27 cellular contexts compared by ENCODE assay signal in the genomic region with DNA sequence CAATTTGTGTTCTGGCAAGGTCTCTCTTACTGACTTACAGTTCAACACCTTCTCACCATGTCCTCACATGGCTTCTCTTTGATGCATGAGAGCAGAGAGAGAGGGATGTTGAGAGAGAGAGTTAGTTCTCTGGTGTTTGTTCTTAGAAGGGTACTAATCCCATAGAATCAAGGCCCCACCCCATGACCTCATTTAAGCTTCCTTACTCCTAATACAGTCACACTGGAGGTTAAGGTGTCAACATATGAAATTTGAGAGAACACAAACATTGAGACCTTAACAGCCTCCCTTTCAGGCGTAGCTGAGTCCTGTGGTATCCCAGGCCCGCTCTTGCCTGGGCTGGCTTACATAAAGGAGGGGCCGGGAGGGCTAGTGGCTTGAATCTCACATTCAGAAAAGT. TPM values are rescaled to one million over a fixed set of nuclear protein-coding genes. Genes with fewer than 3 reads are reported as not detected.
"Had no signal": no experiment of that assay in that cellular context is flagged by ENCODE, and none has a peak within 500 bp of the region (broad histone marks: within the 10 kb centered on the region; RNA-seq: fewer than 3 reads in every experiment).

No MANE protein-coding gene starts in this region.

- FAIRE-seq: endometrium, kidney had no signal

- H3K27me3 ChIP-seq: esophagus muscularis mucosa, foreskin keratinocyte, gastroesophageal sphincter, heart left ventricle, hepatocyte, ovary, sigmoid colon, testis, tibial artery had no signal

- H3K4me1 Mint-ChIP-seq: memory B cell, natural killer cell had no signal

- H3K36me3 Mint-ChIP-seq: memory B cell; natural killer cell; stimulated activated memory B cell treated with anti-CD40 and anti-IgM and Interleukin-4, amounts not matched to agents 10 μg/mL and 1 μg/mL and 100 μg/mL, for 72 hours; type B pancreatic cell had no signal

- H3K27ac Mint-ChIP-seq: effector memory CD8-positive, alpha-beta T cell; memory B cell; natural killer cell; stimulated activated memory B cell treated with anti-CD40 and anti-IgM and Interleukin-4, amounts not matched to agents 10 μg/mL and 1 μg/mL and 100 μg/mL, for 72 hours; type B pancreatic cell had no signal

- H3K36me3 ChIP-seq: esophagus muscularis mucosa, gastroesophageal sphincter, heart left ventricle, ovary, sigmoid colon, tibial artery had no signal

- DNase-seq: cortex of kidney; effector memory CD8-positive, alpha-beta T cell; foreskin keratinocyte; heart left ventricle; kidney; natural killer cell; occipital lobe; ovary; posterior cingulate gyrus; psoas muscle; right cardiac atrium; sigmoid colon; stimulated activated CD4-positive, alpha-beta T cell treated with anti-CD3 and anti-CD28 coated beads, Interleukin-2, amount 100 ng/mL, for 24 hours; stimulated activated CD4-positive, alpha-beta T cell treated with anti-CD3 and anti-CD28 coated beads, Interleukin-4, amount 100 ng/mL, for 24 hours; stimulated activated naive CD8-positive, alpha-beta T cell treated with anti-CD3 and anti-CD28 coated beads, Interleukin-15, Interleukin-2, amounts not matched to agents 100 U/mL and 50 U/mL, for 24 hours; substantia nigra; testis; tibial artery had no signal

- H3K4me3 ChIP-seq: esophagus muscularis mucosa, gastroesophageal sphincter, heart left ventricle, hepatocyte, lung, ovary, psoas muscle, sigmoid colon, testis, tibial artery had no signal

- H3K4me3 Mint-ChIP-seq: effector memory CD8-positive, alpha-beta T cell; memory B cell; natural killer cell; stimulated activated memory B cell treated with anti-CD40 and anti-IgM and Interleukin-4, amounts not matched to agents 10 μg/mL and 1 μg/mL and 100 μg/mL, for 72 hours; type B pancreatic cell had no signal

- H3K9me3 Mint-ChIP-seq: effector memory CD8-positive, alpha-beta T cell; memory B cell; stimulated activated memory B cell treated with anti-CD40 and anti-IgM and Interleukin-4, amounts not matched to agents 10 μg/mL and 1 μg/mL and 100 μg/mL, for 72 hours; type B pancreatic cell had no signal

- ATAC-seq: effector memory CD8-positive, alpha-beta T cell; foreskin keratinocyte; gastroesophageal sphincter; heart left ventricle; left lobe of liver; natural killer cell; psoas muscle; right cardiac atrium; stimulated activated memory B cell treated with anti-CD40 and anti-IgM and Interleukin-4, amounts not matched to agents 10 μg/mL and 1 μg/mL and 100 μg/mL, for 72 hours; stimulated activated naive CD8-positive, alpha-beta T cell treated with anti-CD3 and anti-CD28 coated beads, Interleukin-15, Interleukin-2, amounts not matched to agents 100 U/mL and 50 U/mL, for 24 hours had no signal

RNA-seq across cellular contexts. Expression of gene SEMA6A, which starts 10.6 kb away (rescaled TPM):
- total RNA-seq: natural killer cell had no signal
